9 cellular contexts compared by ENCODE assay signal in the genomic region with DNA sequence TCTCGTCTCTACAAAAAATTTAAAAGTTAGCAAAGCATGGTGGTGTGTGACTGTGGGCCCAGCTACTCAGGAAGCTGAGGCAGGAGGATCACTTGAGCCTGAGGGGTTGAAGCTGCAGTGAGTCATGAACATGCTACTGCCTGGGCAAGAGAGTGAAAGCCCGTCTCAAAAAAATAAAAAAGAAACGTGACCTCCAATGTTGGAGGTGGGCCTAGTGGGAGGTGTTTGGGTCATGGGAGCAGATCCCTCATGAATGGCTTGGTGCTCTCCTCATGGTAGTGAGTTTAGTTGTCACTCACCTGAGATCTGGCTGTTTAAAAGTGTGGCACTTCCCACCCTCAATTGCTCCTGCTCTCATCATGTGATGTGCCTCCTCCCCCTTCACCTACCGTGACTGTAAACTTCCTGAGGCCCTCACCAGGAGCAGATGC. TPM values are rescaled to one million over a fixed set of nuclear protein-coding genes. Genes with fewer than 3 reads are reported as not detected.
A peak's percentile ranks its signal among the peaks of the same experiment; 100 is the strongest.
DNase-seq lines count a peak whose midpoint lies in the region; ATAC-seq and TF ChIP-seq lines count a peak whose summit lies in the region.
"Had no signal": no experiment of that assay in that cellular context is flagged by ENCODE, and none has a peak within 500 bp of the region (broad histone marks: within the 10 kb centered on the region; RNA-seq: fewer than 3 reads in every experiment).

No MANE protein-coding gene starts in this region.

- H3K9me3 Mint-ChIP-seq in MCF 10A (ENCODE audit: unreplicated experiment) = no peaks in the 10 kb centered on the region
- H3K9me3 Mint-ChIP-seq in activated T-cell treated with anti-CD3 and anti-CD28 coated beads, Interleukin-2, amount 50 U/mL, for 72 hours = no peaks in the 10 kb centered on the region

- intact Hi-C loops in MCF 10A (cut with micrococcal nuclease) (loop anchor here (2.0 kb wide), 1 partner anchor 107 kb away; a partner anchor contains a TSS), breast epithelium (cut with DNase I; ENCODE audit: low total_unique reads) (no loop called here)

- no peak overlapping the region for H3K27ac ChIP-seq in breast epithelium

- peak overlapping the region; percentile 92 for H3K27ac Mint-ChIP-seq in MCF 10A (ENCODE audit: low read depth, unreplicated experiment)
- peak overlapping the region; percentile 93 for H3K27ac Mint-ChIP-seq in activated T-cell treated with anti-CD3 and anti-CD28 coated beads, Interleukin-2, amount 50 U/mL, for 72 hours

- POLR2A ChIA-PET in MCF 10A (lab: Yijun Ruan, JAX) = interaction anchor here (0.9 to 2.9 kb wide), 5 partner anchors 24 to 107 kb away, joined by 3 to 12 read pairs (median 4); a partner anchor contains a TSS

- H3K4me1 Mint-ChIP-seq in MCF 10A (ENCODE audit: insufficient read depth, unreplicated experiment) = peaks cover 16% of the 10 kb centered on the region
- H3K4me1 Mint-ChIP-seq in activated T-cell treated with anti-CD3 and anti-CD28 coated beads, Interleukin-2, amount 50 U/mL, for 72 hours (ENCODE audit: low read depth) = peaks cover 35% of the 10 kb centered on the region

- no peak overlapping the region for H3K4me3 ChIP-seq in breast epithelium
- H3K4me3 ChIP-seq in fibroblast of villous mesenchyme (ENCODE audit: low read depth, low read length) = no peak overlapping the region
- H3K4me3 ChIP-seq: lung had no signal

- H3K4me1 ChIP-seq in breast epithelium = no peaks in the 10 kb centered on the region

- no peaks in the 10 kb centered on the region for H3K36me3 ChIP-seq in breast epithelium

- CTCF ChIA-PET in MCF 10A (lab: Yijun Ruan, JAX) = interaction anchor here (1.3 kb wide), 1 partner anchor 14 kb away, joined by 4 read pairs; no protein-coding TSS in a partner anchor

- no peak for TF ChIP-seq POLR2A in breast epithelium (IDR thresholded peaks at IDR 0.05)

- peak; percentile 88 for DNase-seq in MCF 10A (ENCODE audit: unreplicated experiment)
- no peak for DNase-seq in breast epithelium (ENCODE audit: low spot score in 2 of 2)
- peak; percentile 25 to 42 for DNase-seq in activated T-cell treated with anti-CD3 and anti-CD28 coated beads, Interleukin-2, amount 50 U/mL, for 72 hours
- peak; percentile 58 for DNase-seq in fibroblast of villous mesenchyme (ENCODE audit: low read depth)
- no peak for DNase-seq in T-helper 9 cell
- DNase-seq in NCI-H2081 treated with DMSO at 0.1 percent for 48 hours (lab: John Stamatoyannopoulos, UW) = no peak

- no peaks in the 10 kb centered on the region for H3K27me3 ChIP-seq in breast epithelium

- H3K9me3 ChIP-seq in breast epithelium = no peaks in the 10 kb centered on the region

- peak overlapping the region; percentile 40 for H3K4me3 Mint-ChIP-seq in MCF 10A (ENCODE audit: unreplicated experiment)
- H3K4me3 Mint-ChIP-seq in activated T-cell treated with anti-CD3 and anti-CD28 coated beads, Interleukin-2, amount 50 U/mL, for 72 hours = peak overlapping the region; percentile 61 to 81

- BruUV-seq in MCF 10A (replicated peaks; lab: Mats Ljungman, UMichigan) = no TSS peak

- no peaks in the 10 kb centered on the region for H3K36me3 Mint-ChIP-seq in MCF 10A (ENCODE audit: insufficient read depth, unreplicated experiment)
- H3K36me3 Mint-ChIP-seq in activated T-cell treated with anti-CD3 and anti-CD28 coated beads, Interleukin-2, amount 50 U/mL, for 72 hours (ENCODE audit: insufficient read depth in 2 of 2) = peaks cover 6 to 20% of the 10 kb centered on the region in 2 donors

- no peaks in the 10 kb centered on the region for H3K27me3 Mint-ChIP-seq in MCF 10A (ENCODE audit: insufficient read depth, unreplicated experiment)
- H3K27me3 Mint-ChIP-seq in activated T-cell treated with anti-CD3 and anti-CD28 coated beads, Interleukin-2, amount 50 U/mL, for 72 hours (ENCODE audit: low read depth) = no peaks in the 10 kb centered on the region

- ATAC-seq in activated T-cell treated with anti-CD3 and anti-CD28 coated beads, Interleukin-2, amount 50 U/mL, for 72 hours (replicated peaks in 1 of 2) = peak; percentile 93 to 94
- ATAC-seq in GM19351 (IDR thresholded peaks at IDR 0.05; ENCODE audit: unreplicated experiment) (no peak), GM19397 (IDR thresholded peaks at IDR 0.05; ENCODE audit: unreplicated experiment) (no peak)

- no peak for TF ChIP-seq CTCF in MCF 10A (IDR thresholded peaks at IDR 0.05; ENCODE audit: unreplicated experiment)
- no peak for TF ChIP-seq CTCF in breast epithelium (IDR thresholded peaks at IDR 0.05)
- TF ChIP-seq CTCF in fibroblast of villous mesenchyme (IDR thresholded peaks at IDR 0.05; ENCODE audit: insufficient read depth, low read depth, low read length) = no peak

RNA-seq across cellular contexts. Expression of a gene that starts 24.3 kb away (rescaled TPM):
- total RNA-seq in MCF 10A (2022) = 8.8 and 9.2 TPM in 2 replicates
- 10 to 100 TPM in 2 of 3 donors, 1 to 10 TPM in 1; 4.6 to 10.8 (median 10.4) TPM for total RNA-seq in breast epithelium
- total RNA-seq in activated T-cell treated with anti-CD3 and anti-CD28 coated beads, Interleukin-2, amount 50 U/mL, for 72 hours = 10 to 100 TPM; 38.3 to 44.1 TPM
- total RNA-seq in fibroblast of villous mesenchyme = 8.1 and 10.8 TPM in 2 replicates

Comparison
In these comparisons a context has a peak if more than half of its experiments do, and no peak if none do; other contexts are left out.
1. DNase-seq: peak in MCF 10A (single experiment), activated T-cell treated with anti-CD3 and anti-CD28 coated beads, Interleukin-2, amount 50 U/mL, for 72 hours (2 of 2) and fibroblast of villous mesenchyme (single experiment); none in breast epithelium (0 of 2), T-helper 9 cell (single experiment) and NCI-H2081 treated with DMSO at 0.1 percent for 48 hours (single experiment).
2. ATAC-seq: peak in activated T-cell treated with anti-CD3 and anti-CD28 coated beads, Interleukin-2, amount 50 U/mL, for 72 hours (2 of 2); none in GM19351 (single experiment) and GM19397 (single experiment).